Comparison of ENCODE assay signal across 21 cellular contexts in genomic region chr2:48855142-48855541, GRCh38.
"Had no signal": no experiment of that assay in that cellular context is flagged by ENCODE, and none has a peak within 500 bp of the region (broad histone marks: within the 10 kb centered on the region; RNA-seq: fewer than 3 reads in every experiment).

No MANE protein-coding gene starts in this region.

- H3K4me1 ChIP-seq: ascending aorta, colonic mucosa, heart left ventricle, stomach had no signal

- H3K36me3 ChIP-seq: ascending aorta, colonic mucosa, heart left ventricle, sigmoid colon, stomach had no signal

- ATAC-seq: activated CD8-positive, alpha-beta memory T cell treated with anti-CD3 and anti-CD28 coated beads, Interleukin-2, amount 10 ng/mL, durations not matched to agents 7 days and 5 days; activated CD8-positive, alpha-beta T cell treated with anti-CD3 and anti-CD28 coated beads for 36 hours; heart left ventricle; left lobe of liver; natural killer cell; SK-N-SH treated with all-trans-retinoic acid at 6 μM for 48 hours; stimulated activated memory B cell treated with anti-CD40 and anti-IgM and Interleukin-4, amounts not matched to agents 10 μg/mL and 1 μg/mL and 100 μg/mL, for 72 hours had no signal

- H3K4me3 ChIP-seq: ascending aorta, colonic mucosa, heart left ventricle, sigmoid colon, smooth muscle cell, stomach had no signal

- H3K4me2 ChIP-seq: smooth muscle cell had no signal

- DNase-seq: activated CD4-positive, alpha-beta T cell treated with anti-CD3 and anti-CD28 coated beads, Interleukin-2, amount 10 ng/mL, durations not matched to agents 7 days and 5 days; activated CD4-positive, CD25-positive, alpha-beta regulatory T cell treated with anti-CD3 and anti-CD28 coated beads, Interleukin-2, amount 50 U/mL, for 72 hours; activated CD8-positive, alpha-beta memory T cell treated with anti-CD3 and anti-CD28 coated beads, Interleukin-2, amount 10 ng/mL, durations not matched to agents 7 days and 5 days; activated CD8-positive, alpha-beta T cell treated with anti-CD3 and anti-CD28 coated beads for 36 hours; activated gamma-delta T cell; activated T-cell treated with anti-CD3 and anti-CD28 coated beads for 4 hours; colonic mucosa; heart left ventricle; kidney; midbrain; natural killer cell; sigmoid colon; stimulated activated CD4-positive, alpha-beta T cell treated with anti-CD3 and anti-CD28 coated beads, Interleukin-15, amount 100 ng/mL, for 24 hours; stomach had no signal

- H3K27ac ChIP-seq: ascending aorta, colonic mucosa, epithelial cell of prostate, heart left ventricle, stomach, VCaP had no signal

- H3K27me3 ChIP-seq: ascending aorta, colonic mucosa, sigmoid colon, stomach had no signal

- H3K9me3 ChIP-seq: ascending aorta, colonic mucosa, heart left ventricle, sigmoid colon, stomach had no signal
